Comparison of ENCODE assay signal across 14 cellular contexts in the genomic region with DNA sequence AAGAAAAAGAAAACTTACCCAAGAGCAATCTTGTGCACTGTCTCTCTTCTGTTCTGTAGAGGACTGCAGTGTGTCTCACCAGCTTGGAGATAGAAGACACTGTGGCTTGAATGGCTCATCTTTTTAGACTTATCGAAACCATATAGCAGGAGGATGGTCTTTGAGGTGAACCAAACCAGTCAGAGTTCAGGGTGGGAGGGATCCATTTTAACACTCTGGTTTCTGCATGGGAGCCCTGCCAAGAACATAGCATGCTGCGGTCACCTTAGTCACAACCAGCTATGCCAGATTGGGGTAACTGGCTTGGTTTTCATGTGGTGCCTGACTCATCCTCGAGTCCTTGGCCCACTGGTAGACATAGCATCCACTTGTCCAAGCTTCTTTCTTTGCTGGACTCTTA.
DNase-seq lines count a peak whose midpoint lies in the region; ATAC-seq, FAIRE-seq and TF ChIP-seq lines count a peak whose summit lies in the region.
"Had no signal": no experiment of that assay in that cellular context is flagged by ENCODE, and none has a peak within 500 bp of the region (broad histone marks: within the 10 kb centered on the region; RNA-seq: fewer than 3 reads in every experiment).

No MANE protein-coding gene starts in this region.

- H4K8ac ChIP-seq in trophoblast cell (ENCODE audit: low read depth, low read length): no peak overlapping the region

- H3K18ac ChIP-seq in trophoblast cell (ENCODE audit: low read length): no peak overlapping the region

- no peaks in the 10 kb centered on the region for H3K9me3 ChIP-seq in trophoblast cell (ENCODE audit: insufficient read depth, low read depth, low read length)
- H3K9me3 ChIP-seq in effector memory CD4-positive, alpha-beta T cell (ENCODE audit: control insufficient read depth, low read length): no peaks in the 10 kb centered on the region
- H3K9me3 ChIP-seq: sigmoid colon had no signal

- H3K27me3 ChIP-seq in bronchial epithelial cell (ENCODE audit: control insufficient read depth, insufficient read depth, low read length): no peaks in the 10 kb centered on the region
- no peaks in the 10 kb centered on the region for H3K27me3 ChIP-seq in trophoblast cell (ENCODE audit: insufficient read depth, low read length)
- H3K27me3 ChIP-seq in effector memory CD4-positive, alpha-beta T cell (replicated peaks; ENCODE audit: control insufficient read depth, insufficient read depth, low read length, poor library complexity, severe bottlenecking): no peaks in the 10 kb centered on the region
- H3K27me3 ChIP-seq: cardiac muscle cell, sigmoid colon had no signal

- H3K4me3 ChIP-seq in bronchial epithelial cell (ENCODE audit: low read depth, low read length) (no peak overlapping the region), trophoblast cell (ENCODE audit: low read depth, low read length) (no peak overlapping the region)
- H3K4me3 ChIP-seq in effector memory CD4-positive, alpha-beta T cell (ENCODE audit: insufficient read depth, low read depth, low read length, poor library complexity, severe bottlenecking): no peak overlapping the region
- H3K4me3 ChIP-seq: cardiac muscle cell, sigmoid colon had no signal

- no peak overlapping the region for H2AFZ ChIP-seq in trophoblast cell (ENCODE audit: insufficient read depth, low read length, poor library complexity)

- no peaks in the 10 kb centered on the region for H3K79me1 ChIP-seq in trophoblast cell (ENCODE audit: low read length)

- no CpG with 5 or more reads among the region's 3 CpGs for WGBS in trophoblast cell (ENCODE audit: extremely low coverage, insufficient coverage, insufficient read length)

- H2BK120ac ChIP-seq in trophoblast cell (ENCODE audit: insufficient read depth, low read length, poor library complexity): no peak overlapping the region

- H3K27ac ChIP-seq in trophoblast cell (ENCODE audit: low read depth, low read length): no peak overlapping the region
- H3K27ac ChIP-seq in effector memory CD4-positive, alpha-beta T cell (ENCODE audit: insufficient read depth, low read length, poor library complexity, severe bottlenecking): no peak overlapping the region
- H3K27ac ChIP-seq: cardiac muscle cell, sigmoid colon had no signal

- H3K23ac ChIP-seq in trophoblast cell (ENCODE audit: low read length): no peak overlapping the region

- H3K9ac ChIP-seq in trophoblast cell (ENCODE audit: low read length): no peak overlapping the region

- TF ChIP-seq CTCF in bronchial epithelial cell (IDR thresholded peaks at IDR 0.05; ENCODE audit: insufficient read depth, low read length, severe bottlenecking): no peak

- H4K91ac ChIP-seq in trophoblast cell (ENCODE audit: low read depth, low read length): no peak overlapping the region

- no peak overlapping the region for H2BK12ac ChIP-seq in trophoblast cell (ENCODE audit: low read length)

- no peak overlapping the region for H3K4ac ChIP-seq in trophoblast cell (ENCODE audit: low read depth, low read length)

- H2AK5ac ChIP-seq in trophoblast cell (ENCODE audit: low read length): no peak overlapping the region

- no peak for ATAC-seq in GM19035 (IDR thresholded peaks at IDR 0.05; ENCODE audit: unreplicated experiment)

- H3K4me1 ChIP-seq in trophoblast cell (ENCODE audit: control insufficient read depth in 1 of 2, insufficient read depth in 2 of 2, low read length in 2 of 2): peaks cover 1 to 2% of the 10 kb centered on the region in 2 experiments
- H3K4me1 ChIP-seq in effector memory CD4-positive, alpha-beta T cell (ENCODE audit: control insufficient read depth, insufficient read depth, low read length, poor library complexity, severe bottlenecking): no peaks in the 10 kb centered on the region
- H3K4me1 ChIP-seq: sigmoid colon had no signal

- FAIRE-seq in bronchial epithelial cell (lab: Jason Lieb, UNC): no peak

- H3K4me2 ChIP-seq in trophoblast cell (ENCODE audit: low read length): no peak overlapping the region

- H3K36me3 ChIP-seq in bronchial epithelial cell (ENCODE audit: control insufficient read depth, insufficient read depth, low read length) (no peaks in the 10 kb centered on the region), trophoblast cell (ENCODE audit: control insufficient read depth in 1 of 2, insufficient read depth in 2 of 2, low read length in 2 of 2) (no peaks in the 10 kb centered on the region)
- no peaks in the 10 kb centered on the region for H3K36me3 ChIP-seq in effector memory CD4-positive, alpha-beta T cell (ENCODE audit: control insufficient read depth, insufficient read depth, low read length)
- H3K36me3 ChIP-seq: cardiac muscle cell, sigmoid colon had no signal

- DNase-seq in GM04503 (ENCODE audit: low read depth) (peak; percentile 91), OCI-M1 (lab: John Stamatoyannopoulos, UW) (peak; percentile 95), bronchial epithelial cell (ENCODE audit: low read depth) (peak; percentile 67), trophoblast cell (peak; percentile 51 to 68)
- DNase-seq in effector memory CD4-positive, alpha-beta T cell: no peak
- no peak for DNase-seq in activated CD4-positive, alpha-beta T cell treated with anti-CD3 and anti-CD28 coated beads for 1 hour
- no peak for DNase-seq in effector CD8-positive, alpha-beta T cell (lab: John Stamatoyannopoulos, UW)
- DNase-seq: DMS153; head of caudate nucleus; NCI-H69; sigmoid colon; stimulated activated CD8-positive, alpha-beta memory T cell treated with anti-CD3 and anti-CD28 coated beads, Interleukin-4, amount 100 ng/mL, for 48 hours had no signal

- no peak overlapping the region for H3K14ac ChIP-seq in trophoblast cell (ENCODE audit: low read length)

- H2BK5ac ChIP-seq in trophoblast cell (ENCODE audit: low read depth, low read length, poor library complexity): no peak overlapping the region

- H4K12ac ChIP-seq in trophoblast cell (ENCODE audit: low read depth, low read length): no peak overlapping the region

- H3K79me2 ChIP-seq in trophoblast cell (ENCODE audit: control insufficient read depth, insufficient read depth, low read length, poor library complexity): no peaks in the 10 kb centered on the region

Comparison
In these comparisons a context has a peak if more than half of its experiments do, and no peak if none do; other contexts are left out.
1. DNase-seq: peak in GM04503 (single experiment), OCI-M1 (single experiment), bronchial epithelial cell (single experiment) and trophoblast cell (2 of 2); none in effector memory CD4-positive, alpha-beta T cell (0 of 3), activated CD4-positive, alpha-beta T cell treated with anti-CD3 and anti-CD28 coated beads for 1 hour (single experiment) and effector CD8-positive, alpha-beta T cell (single experiment).